1 cellular context compared by ENCODE assay signal in genomic region chr6:28005124-28005662, GRCh38.
A peak's percentile ranks its signal among the peaks of the same experiment; 100 is the strongest.
TF ChIP-seq lines count a peak whose summit lies in the region.

No MANE protein-coding gene starts in this region.

TF ChIP-seq in HEK293, 187 proteins besides CTCF, POLR2A, EP300 and RAD21 (continued from another document):
- TF ChIP-seq REST (tag by site-specific recombination; IDR thresholded peaks at IDR 0.05): no peak
- TF ChIP-seq ZNF394 (tag by site-specific recombination; IDR thresholded peaks at IDR 0.05; ENCODE audit: borderline replicate concordance): peak; percentile 74; the same call in 1 of the 2 replicates
